Comparison of ENCODE assay signal across 25 cellular contexts in the genomic region with DNA sequence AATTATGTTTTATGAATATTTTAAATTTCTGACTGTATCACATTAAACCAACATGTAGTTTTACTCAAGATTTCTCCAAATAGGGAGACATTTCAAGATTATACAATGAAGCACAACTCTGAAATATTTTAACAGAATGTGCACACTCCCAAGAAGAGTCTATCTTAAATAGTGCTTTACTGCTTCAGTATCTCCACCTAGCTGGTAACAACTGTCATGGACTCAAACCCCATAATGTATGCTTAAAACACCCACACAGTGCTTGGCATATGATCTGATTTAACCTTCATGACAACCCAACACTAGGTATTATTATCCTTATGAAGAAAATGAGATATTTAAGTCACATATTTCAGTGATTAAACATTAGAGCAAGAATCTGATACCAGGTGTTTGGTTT. TPM values are rescaled to one million over a fixed set of nuclear protein-coding genes. Genes with fewer than 3 reads are reported as not detected.
A peak's percentile ranks its signal among the peaks of the same experiment; 100 is the strongest.
DNase-seq lines count a peak whose midpoint lies in the region; ATAC-seq and TF ChIP-seq lines count a peak whose summit lies in the region.
"Had no signal": no experiment of that assay in that cellular context is flagged by ENCODE, and none has a peak within 500 bp of the region (broad histone marks: within the 10 kb centered on the region; RNA-seq: fewer than 3 reads in every experiment).

No MANE protein-coding gene starts in this region.

- H4K20me1 ChIP-seq in HCT116 (ENCODE audit: insufficient read depth): no peaks in the 10 kb centered on the region

- H3K27me3 ChIP-seq in HCT116 (ENCODE audit: insufficient read depth, low read length): no peaks in the 10 kb centered on the region
- no peaks in the 10 kb centered on the region for H3K27me3 ChIP-seq in adipocyte (replicated peaks; ENCODE audit: control insufficient read depth, insufficient read depth, low read length)
- H3K27me3 ChIP-seq in foreskin keratinocyte: no peaks in the 10 kb centered on the region
- H3K27me3 ChIP-seq: ascending aorta, right atrium auricular region, spleen had no signal

- H3K4me2 ChIP-seq in HCT116 (ENCODE audit: low read length): no peak overlapping the region

- H3K4me1 ChIP-seq in HCT116 (ENCODE audit: control insufficient read depth in 1 of 2, insufficient read depth in 2 of 2, low read length in 2 of 2) (peaks cover 4 to 12% of the 10 kb centered on the region in 2 experiments; a peak in 3 of 4 replicates), adipocyte (ENCODE audit: control insufficient read depth, insufficient read depth, low read length) (peaks cover 3% of the 10 kb centered on the region), foreskin keratinocyte (no peaks in the 10 kb centered on the region)
- H3K4me1 ChIP-seq: ascending aorta, right atrium auricular region, spleen had no signal

- no TSS peak for BruUV-seq in HCT116 (replicated peaks; lab: Mats Ljungman, UMichigan)

- H2AFZ ChIP-seq in HCT116 (ENCODE audit: low read depth, low read length, poor library complexity, severe bottlenecking): no peak overlapping the region

- H3K36me3 ChIP-seq in HCT116 (ENCODE audit: control insufficient read depth in 1 of 2, insufficient read depth in 2 of 2, low read length in 2 of 2) (no peaks in the 10 kb centered on the region), adipocyte (ENCODE audit: control insufficient read depth, insufficient read depth, low read length, severe bottlenecking) (no peaks in the 10 kb centered on the region)
- H3K36me3 ChIP-seq: ascending aorta, right atrium auricular region, spleen, thoracic aorta had no signal

- CTCF ChIA-PET in HCT116 (lab: Charles Lee): no interaction called here

- ATAC-seq in HCT116 (0 out of 2 replicates have a peak, but pooled peaks have one; percentile 39), foreskin keratinocyte (no peak)
- ATAC-seq: Right ventricle myocardium inferior had no signal

- DNase-seq in AG09309 (ENCODE audit: low read depth): no peak
- DNase-seq in HCT116 (ENCODE audit: low read depth, low spot score): no peak
- peak; percentile 7 for DNase-seq in adipocyte (ENCODE audit: low read depth)
- DNase-seq in foreskin keratinocyte: no peak
- DNase-seq in D341Med (ENCODE audit: low spot score): no peak
- DNase-seq in DMS53 treated with DMSO at 0.1 percent for 48 hours (lab: John Stamatoyannopoulos, UW; ENCODE audit: unreplicated experiment): no peak
- DNase-seq in HPDE6-E6E7 (ENCODE audit: extremely low spot score): no peak
- DNase-seq: activated CD4-positive, alpha-beta T cell treated with anti-CD3 and anti-CD28 coated beads, Interleukin-2, amount 10 ng/mL, durations not matched to agents 24 days and 14 days; activated naive CD4-positive, alpha-beta T cell treated with anti-CD3 and anti-CD28 coated beads, Interleukin-2, amount 50 U/mL, for 16 hours; DMS79 treated with DMSO at 0.1 percent for 48 hours; GM23248; mesenchymal stem cell; NCI-H1048; NCI-H187 treated with DMSO at 0.1 percent for 48 hours; NCI-H526; spleen; stimulated activated CD4-positive, alpha-beta T cell treated with anti-CD3 and anti-CD28 coated beads, Interleukin-4, amount 100 ng/mL, for 1 hour; stimulated activated naive CD4-positive, alpha-beta T cell had no signal

- TF ChIP-seq RAD21 in HCT116 (IDR thresholded peaks at IDR 0.05; ENCODE audit: low read depth): peak; percentile 26; the same call in 1 of the 2 replicates

- 0 out of 2 replicates have a peak, but pooled peaks cover 3% of the 10 kb centered on the region for H3K9me2 ChIP-seq in HCT116 (ENCODE audit: insufficient read depth)

- H3K27ac ChIP-seq in HCT116 (ENCODE audit: low read depth, low read length): no peak overlapping the region
- H3K27ac ChIP-seq in foreskin keratinocyte: no peak overlapping the region
- H3K27ac ChIP-seq: ascending aorta, epithelial cell of prostate, GM23248, right atrium auricular region, spleen, thoracic aorta had no signal

- POLR2A ChIA-PET in HCT116 (lab: Charles Lee): no interaction called here

- RAD21 ChIA-PET in HCT116 (lab: Charles Lee; ENCODE audit: low non-redundant PET in 1 of 2, low total read pairs in 2 of 2, uncharacterized antibody in 2 of 2, unreplicated experiment in 2 of 2): no interaction called here

- H3K9me3 ChIP-seq in HCT116 (ENCODE audit: control insufficient read depth in 1 of 2, insufficient read depth in 1 of 2, low read depth in 1 of 2, low read length in 2 of 2): no peaks in the 10 kb centered on the region
- H3K9me3 ChIP-seq in adipocyte (ENCODE audit: control insufficient read depth, low read length): no peaks in the 10 kb centered on the region
- H3K9me3 ChIP-seq: ascending aorta, right atrium auricular region, spleen, thoracic aorta had no signal

- H3K4me3 ChIP-seq in AG09309 (ENCODE audit: control insufficient read depth, low read depth, low read length): no peak overlapping the region
- H3K4me3 ChIP-seq in HCT116 (replicated peaks in 1 of 2; ENCODE audit: low read depth in 1 of 2, low read length in 2 of 2): no peak overlapping the region
- no peak overlapping the region for H3K4me3 ChIP-seq in adipocyte (ENCODE audit: low read length)
- H3K4me3 ChIP-seq: ascending aorta, GM23248, right atrium auricular region, spleen, thoracic aorta had no signal

- TF ChIP-seq CTCF in AG09309 (IDR thresholded peaks at IDR 0.05; ENCODE audit: control insufficient read depth, insufficient read depth, low read depth, low read length, missing control alignments): peak; percentile 25
- TF ChIP-seq CTCF in HCT116 (IDR thresholded peaks at IDR 0.05 in 2 of 3, conservative IDR thresholded peaks at IDR 0.05 in 1 of 3; ENCODE audit: borderline replicate concordance in 1 of 3, insufficient read depth in 1 of 3, low read depth in 2 of 3, low read length in 2 of 3): 0 out of 6 replicates have a peak, but pooled peaks of 1 of the 3 experiments have one; percentile 9
- peak; percentile 30 for TF ChIP-seq CTCF in foreskin keratinocyte (conservative IDR thresholded peaks at IDR 0.05)

- intact Hi-C loops in HCT116 (cut with micrococcal nuclease): no loop called here

- no peak for TF ChIP-seq POLR2A in HCT116 (IDR thresholded peaks at IDR 0.05; ENCODE audit: borderline replicate concordance, extremely low read depth, insufficient read depth, insufficient read length)

- H3K9ac ChIP-seq in HCT116 (ENCODE audit: low read length): no peak overlapping the region
- H3K9ac ChIP-seq in adipocyte (ENCODE audit: low read length): no peak overlapping the region
- H3K9ac ChIP-seq: GM23248 had no signal

- no peaks in the 10 kb centered on the region for H3K79me2 ChIP-seq in HCT116 (ENCODE audit: insufficient read depth, low read length)

TF ChIP-seq in HCT116, 20 proteins besides CTCF, POLR2A, EP300 and RAD21:
- no peak for TF ChIP-seq CBX3 (IDR thresholded peaks at IDR 0.05; ENCODE audit: low read depth)
- TF ChIP-seq ZNF274 (IDR thresholded peaks at IDR 0.05; ENCODE audit: low read depth, low read length): no peak
- no peak for TF ChIP-seq JUND (IDR thresholded peaks at IDR 0.05)
- TF ChIP-seq SIN3A (IDR thresholded peaks at IDR 0.05; ENCODE audit: low read depth): no peak
- TF ChIP-seq POLR2AphosphoS5 (IDR thresholded peaks at IDR 0.05; ENCODE audit: low read depth, low read length): no peak
- TF ChIP-seq, protein P1, sequence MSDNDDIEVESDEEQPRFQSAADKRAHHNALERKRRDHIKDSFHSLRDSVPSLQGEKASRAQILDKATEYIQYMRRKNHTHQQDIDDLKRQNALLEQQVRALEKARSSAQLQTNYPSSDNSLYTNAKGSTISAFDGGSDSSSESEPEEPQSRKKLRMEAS (IDR thresholded peaks at IDR 0.05): no peak
- no peak for TF ChIP-seq EZH2phosphoT487 (IDR thresholded peaks at IDR 0.05; ENCODE audit: borderline replicate concordance)
- TF ChIP-seq YY1 (IDR thresholded peaks at IDR 0.05; ENCODE audit: extremely low read depth, insufficient replicate concordance, low read depth, low read length): no peak

RNA-seq across cellular contexts. Expression of a gene that starts 45.9 kb away (rescaled TPM):
- total RNA-seq in HCT116 (2021; ENCODE audit: unreplicated experiment) (not detected), foreskin keratinocyte (not detected in 2 replicates)
- not detected in 2 replicates for polyA plus RNA-seq in HCT116 (2012)
- not detected in 2 replicates for polyA plus RNA-seq in foreskin keratinocyte
- total RNA-seq: activated CD4-positive, alpha-beta T cell treated with anti-CD3 and anti-CD28 coated beads, Interleukin-2, amount 10 ng/mL, durations not matched to agents 24 days and 14 days; ascending aorta; glomerular endothelial cell; GM23248; osteoblast; right atrium auricular region; Right ventricle myocardium inferior; spleen; thoracic aorta had no signal
- polyA plus RNA-seq: GM23248, spleen had no signal

RNA-seq across cellular contexts. Expression of a gene that starts 58.5 kb away (rescaled TPM):
- total RNA-seq in HCT116 (2021; ENCODE audit: unreplicated experiment): 0.12 TPM
- 0.04 TPM in 1 of 2 replicates, not detected in the other for polyA plus RNA-seq in HCT116 (2012)
- not detected in 2 replicates for total RNA-seq in foreskin keratinocyte
- polyA plus RNA-seq in foreskin keratinocyte: not detected in 2 replicates
- total RNA-seq: activated CD4-positive, alpha-beta T cell treated with anti-CD3 and anti-CD28 coated beads, Interleukin-2, amount 10 ng/mL, durations not matched to agents 24 days and 14 days; glomerular endothelial cell; Right ventricle myocardium inferior had no signal
